ENCODE assay signal across 28 cellular contexts in the genomic region with DNA sequence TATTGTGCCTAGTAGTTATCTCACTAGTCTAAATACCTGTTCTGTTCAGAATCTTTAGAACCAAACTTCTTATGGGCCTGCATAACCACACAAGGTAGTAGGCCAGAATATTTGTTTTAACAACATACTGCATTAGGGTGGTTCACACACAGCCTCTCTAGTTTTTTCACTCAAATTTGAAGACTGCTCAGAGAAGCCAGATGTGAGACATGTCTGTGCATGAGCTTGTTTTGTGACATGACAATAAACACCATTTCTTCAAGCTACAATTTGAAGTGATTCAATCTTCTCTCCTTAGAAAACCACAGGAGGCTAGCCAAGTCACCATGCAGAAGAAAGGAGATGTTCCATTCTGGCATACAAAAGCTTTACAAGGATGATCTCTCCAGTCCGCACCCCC.
"Had no signal": no experiment of that assay in that cellular context is flagged by ENCODE, and none has a peak within 500 bp of the region (broad histone marks: within the 10 kb centered on the region; RNA-seq: fewer than 3 reads in every experiment).

No MANE protein-coding gene starts in this region.

- H3K4me1 ChIP-seq: ascending aorta had no signal

- H3K27ac ChIP-seq: ascending aorta, WERI-Rb-1 had no signal

- H3K9me3 ChIP-seq: ascending aorta had no signal

- DNase-seq: activated CD4-positive, alpha-beta memory T cell treated with anti-CD3 and anti-CD28 coated beads, Interleukin-2, amount 10 ng/mL, durations not matched to agents 7 days and 5 days; activated CD4-positive, alpha-beta T cell treated with anti-CD3 and anti-CD28 coated beads for 1 hour; activated CD4-positive, alpha-beta T cell treated with anti-CD3 and anti-CD28 coated beads for 36 hours; activated CD4-positive, alpha-beta T cell treated with anti-CD3 and anti-CD28 coated beads for 48 hours; activated CD4-positive, alpha-beta T cell treated with anti-CD3 and anti-CD28 coated beads, Interleukin-2, amount 10 ng/mL, durations not matched to agents 7 days and 5 days; activated CD4-positive, alpha-beta T cell treated with anti-CD3 and anti-CD28 coated beads, Interleukin-2, amount 50 U/mL, for 48 hours; activated CD4-positive, CD25-positive, alpha-beta regulatory T cell; activated CD8-positive, alpha-beta memory T cell treated with anti-CD3 and anti-CD28 coated beads for 24 hours; activated CD8-positive, alpha-beta memory T cell treated with anti-CD3 and anti-CD28 coated beads, Interleukin-2, amount 10 ng/mL, durations not matched to agents 7 days and 5 days; activated CD8-positive, alpha-beta memory T cell treated with anti-CD3 and anti-CD28 coated beads, Interleukin-2, amount 50 U/mL, for 48 hours; activated CD8-positive, alpha-beta T cell treated with anti-CD3 and anti-CD28 coated beads, Interleukin-2, amount 10 ng/mL, durations not matched to agents 7 days and 5 days; activated effector memory CD4-positive, alpha-beta T cell treated with anti-CD3 and anti-CD28 coated beads, Interleukin-2, amount 50 U/mL, for 16 hours; activated gamma-delta T cell treated with Interleukin-2 at 50 U/mL for 16 hours; activated naive CD4-positive, alpha-beta T cell; activated naive CD4-positive, alpha-beta T cell treated with anti-CD3 and anti-CD28 coated beads for 36 hours; activated naive CD4-positive, alpha-beta T cell treated with anti-CD3 and anti-CD28 coated beads, Interleukin-2, amount 50 U/mL, for 16 hours; activated naive CD8-positive, alpha-beta T cell treated with anti-CD3 and anti-CD28 coated beads for 36 hours; activated T-cell treated with anti-CD3 and anti-CD28 coated beads, Interleukin-2, amount 50 U/mL, for 24 hours; activated T-cell treated with anti-CD3 and anti-CD28 coated beads, Interleukin-2, amount 50 U/mL, for 48 hours; amygdala; anterior cingulate cortex; central memory CD4-positive, alpha-beta T cell; T-helper 1 cell; T-helper 2 cell; T-helper 9 cell; WERI-Rb-1 had no signal

- FAIRE-seq: TTC549 had no signal

- H3K4me3 ChIP-seq: ascending aorta had no signal

- H3K36me3 ChIP-seq: ascending aorta had no signal

- H3K27me3 ChIP-seq: ascending aorta had no signal
